ENCODE assay signal across 8 cellular contexts in the genomic region with DNA sequence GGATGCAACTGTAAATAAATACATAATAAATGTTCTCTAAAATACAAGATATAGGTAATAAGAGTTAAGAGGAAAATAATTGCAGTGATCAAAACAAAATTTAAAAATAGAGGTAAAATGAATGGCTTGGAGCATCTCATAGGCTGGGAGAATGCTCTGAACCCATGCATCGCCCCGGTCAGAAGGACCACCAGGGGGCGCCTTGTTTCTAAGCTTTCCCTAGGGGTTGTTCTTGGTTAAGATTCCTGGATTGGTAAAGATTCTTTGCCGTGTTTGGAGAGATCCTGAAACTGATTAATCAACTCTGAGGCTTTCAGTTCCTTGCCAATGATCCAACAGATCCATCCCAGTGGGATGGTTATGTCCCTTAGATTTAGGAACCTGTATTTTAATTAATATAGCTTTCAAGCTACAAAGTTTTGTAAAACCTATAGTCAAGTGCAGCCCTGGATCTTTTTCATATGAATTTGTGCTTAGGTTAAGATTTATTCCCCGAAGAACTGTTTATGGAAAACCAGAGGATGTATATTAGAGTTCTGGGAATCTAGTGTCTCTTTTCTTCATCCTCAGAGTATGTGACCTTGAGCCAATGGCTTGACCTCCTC.
DNase-seq lines count a peak whose midpoint lies in the region; ATAC-seq lines count a peak whose summit lies in the region.

No MANE protein-coding gene starts in this region.

- in situ Hi-C loops in ACHN (cut with HindIII; ENCODE audit: low pct_ligation_motif_present, low pct_unique_long_range_greater_than_20kb, low sequenced_read_pairs): no loop called here

- ATAC-seq in GM21619 (IDR thresholded peaks at IDR 0.05; ENCODE audit: unreplicated experiment): peak; percentile 53
- no peak for ATAC-seq in HG02885 (IDR thresholded peaks at IDR 0.05; ENCODE audit: poor library complexity, unreplicated experiment)

- DNase-seq in ACHN (peak; percentile 55), NCI-H2227 treated with DMSO at 0.1 percent for 48 hours (lab: John Stamatoyannopoulos, UW) (peak; percentile 80), caudate nucleus (lab: John Stamatoyannopoulos, UW) (peak in 59 of 61 donors; percentile 6 to 81 (median 42)), kidney glomerular epithelial cell (lab: John Stamatoyannopoulos, UW) (peak; percentile 37)
- peak; percentile 87 for DNase-seq in activated CD4-positive, CD25-positive, alpha-beta regulatory T cell treated with anti-CD3 and anti-CD28 coated beads, Interleukin-2, amount 50 U/mL, for 72 hours
- peak; percentile 77 for DNase-seq in stimulated activated CD4-positive, alpha-beta T cell treated with anti-CD3 and anti-CD28 coated beads, Interleukin-2, amount 100 ng/mL, for 4 hours (ENCODE audit: low read depth)

- no peak overlapping the region for H3K27ac ChIP-seq in caudate nucleus (ENCODE audit: low read depth, low read length)

Comparison
In these comparisons a context has a peak if more than half of its experiments do, and no peak if none do; other contexts are left out.
1. DNase-seq: peak in every context shown above with its lines; median percentile 87 in activated CD4-positive, CD25-positive, alpha-beta regulatory T cell treated with anti-CD3 and anti-CD28 coated beads, Interleukin-2, amount 50 U/mL, for 72 hours; 80 in NCI-H2227 treated with DMSO at 0.1 percent for 48 hours; 77 in stimulated activated CD4-positive, alpha-beta T cell treated with anti-CD3 and anti-CD28 coated beads, Interleukin-2, amount 100 ng/mL, for 4 hours; 55 in ACHN; 42 in caudate nucleus; 37 in kidney glomerular epithelial cell.